Comparison of ENCODE assay signal across 25 cellular contexts in genomic region chr15:96767703-96768434, GRCh38.
DNase-seq lines count a peak whose midpoint lies in the region; ATAC-seq, FAIRE-seq and TF ChIP-seq lines count a peak whose summit lies in the region.
"Had no signal": no experiment of that assay in that cellular context is flagged by ENCODE, and none has a peak within 500 bp of the region (broad histone marks: within the 10 kb centered on the region; RNA-seq: fewer than 3 reads in every experiment).

No MANE protein-coding gene starts in this region.

- no peak overlapping the region for H3K4me3 Mint-ChIP-seq in HFFc6
- H3K4me3 Mint-ChIP-seq: activated T-cell treated with anti-CD3 and anti-CD28 coated beads, Interleukin-2, amount 50 U/mL, for 24 hours; central memory CD8-positive, alpha-beta T cell; naive thymus-derived CD4-positive, alpha-beta T cell had no signal

- FAIRE-seq in urothelium cell line (lab: Jason Lieb, UNC): no peak
- FAIRE-seq: astrocyte, D721Med, endothelial cell of umbilical vein had no signal

- intact Hi-C loops in head of caudate nucleus (cut with DNase I): no loop called here

- peak; percentile 69 for ATAC-seq in RWPE2 (ENCODE audit: low read depth)
- ATAC-seq: naive thymus-derived CD4-positive, alpha-beta T cell; Right ventricle myocardium inferior; SK-N-SH treated with all-trans-retinoic acid at 6 μM for 48 hours had no signal

- H3K27me3 ChIP-seq in RWPE2 (ENCODE audit: insufficient read depth, poor library complexity, severe bottlenecking) (peaks cover 10% of the 10 kb centered on the region), MM.1S (replicated peaks; ENCODE audit: insufficient read depth, low read length) (no peaks in the 10 kb centered on the region)

- H3K79me2 ChIP-seq in MM.1S (ENCODE audit: low read length): no peaks in the 10 kb centered on the region

- H3K4me1 Mint-ChIP-seq in HFFc6 (ENCODE audit: low read depth): no peaks in the 10 kb centered on the region
- H3K4me1 Mint-ChIP-seq: central memory CD8-positive, alpha-beta T cell; naive thymus-derived CD4-positive, alpha-beta T cell had no signal

- no peaks in the 10 kb centered on the region for H3K4me1 ChIP-seq in RWPE2 (ENCODE audit: insufficient read depth, poor library complexity, severe bottlenecking)
- H3K4me1 ChIP-seq in MM.1S (ENCODE audit: low read length): no peaks in the 10 kb centered on the region
- H3K4me1 ChIP-seq: left ventricle myocardium inferior had no signal

- H3K27ac Mint-ChIP-seq in HFFc6: no peak overlapping the region
- H3K27ac Mint-ChIP-seq: activated T-cell treated with anti-CD3 and anti-CD28 coated beads, Interleukin-2, amount 50 U/mL, for 24 hours; naive thymus-derived CD4-positive, alpha-beta T cell had no signal

- peaks cover 53% of the 10 kb centered on the region for H3K9me3 Mint-ChIP-seq in HFFc6
- H3K9me3 Mint-ChIP-seq: activated T-cell treated with anti-CD3 and anti-CD28 coated beads, Interleukin-2, amount 50 U/mL, for 24 hours; central memory CD8-positive, alpha-beta T cell had no signal

- no peaks in the 10 kb centered on the region for H3K27me3 Mint-ChIP-seq in HFFc6 (ENCODE audit: insufficient read depth)
- H3K27me3 Mint-ChIP-seq: central memory CD8-positive, alpha-beta T cell had no signal

- no peaks in the 10 kb centered on the region for H3K9me2 ChIP-seq in MM.1S (replicated peaks; ENCODE audit: insufficient read depth, low read length)

- no peak overlapping the region for H3K9ac ChIP-seq in MM.1S (ENCODE audit: low read length)

- H3K4me3 ChIP-seq in RWPE2 (ENCODE audit: severe bottlenecking) (no peak overlapping the region), MM.1S (ENCODE audit: low read length) (no peak overlapping the region)
- H3K4me3 ChIP-seq: left ventricle myocardium inferior had no signal

- H4K20me1 ChIP-seq in MM.1S (ENCODE audit: insufficient read depth, low read length): no peaks in the 10 kb centered on the region

- H3K4me2 ChIP-seq in MM.1S (ENCODE audit: low read depth, low read length): no peak overlapping the region

- H3K36me3 ChIP-seq in RWPE2 (ENCODE audit: low read depth): no peaks in the 10 kb centered on the region
- no peaks in the 10 kb centered on the region for H3K36me3 ChIP-seq in MM.1S (replicated peaks; ENCODE audit: insufficient read depth, low read length)
- H3K36me3 ChIP-seq: left ventricle myocardium inferior had no signal

- no peak for TF ChIP-seq CTCF in HFFc6 (IDR thresholded peaks at IDR 0.05)
- no peak for TF ChIP-seq CTCF in RWPE2 (IDR thresholded peaks at IDR 0.05; ENCODE audit: poor library complexity, severe bottlenecking)
- TF ChIP-seq CTCF in MM.1S (IDR thresholded peaks at IDR 0.05; ENCODE audit: low read length): no peak

- no peaks in the 10 kb centered on the region for H3F3A ChIP-seq in MM.1S (ENCODE audit: insufficient read depth, low read length)

- DNase-seq in HFFc6 (peak; percentile 0), RWPE2 (ENCODE audit: low spot score) (no peak), glomerular visceral epithelial cell (ENCODE audit: extremely low spot score) (peak; percentile 88), urothelium cell line (ENCODE audit: low spot score) (peak; percentile 18), MM.1S (no peak), head of caudate nucleus (no peak), epidermal melanocyte (ENCODE audit: insufficient read length, low spot score) (no peak)
- DNase-seq: activated CD4-positive, alpha-beta T cell treated with anti-CD3 and anti-CD28 coated beads for 4 hours; activated CD8-positive, alpha-beta memory T cell treated with anti-CD3 and anti-CD28 coated beads for 24 hours; activated gamma-delta T cell treated with Interleukin-2 at 50 U/mL for 16 hours; activated T-cell treated with anti-CD3 and anti-CD28 coated beads, Interleukin-2, amount 50 U/mL, for 24 hours; left ventricle myocardium inferior; midbrain; naive thymus-derived CD4-positive, alpha-beta T cell; NCI-H1417; NCI-H2081 treated with DMSO at 0.1 percent for 48 hours; stimulated activated CD4-positive, alpha-beta T cell treated with anti-CD3 and anti-CD28 coated beads, Interleukin-15, amount 100 ng/mL, for 24 hours; stimulated activated naive CD4-positive, alpha-beta T cell had no signal

- no peaks in the 10 kb centered on the region for H3K9me3 ChIP-seq in RWPE2 (ENCODE audit: severe bottlenecking)
- peaks cover under 1% of the 10 kb centered on the region; the same call in 1 of the 2 replicates for H3K9me3 ChIP-seq in MM.1S (replicated peaks; ENCODE audit: insufficient read depth, low read length)
- H3K9me3 ChIP-seq: left ventricle myocardium inferior had no signal

- H3K27ac ChIP-seq in RWPE2 (ENCODE audit: poor library complexity, severe bottlenecking): peak overlapping the region; percentile 5
- no peak overlapping the region for H3K27ac ChIP-seq in MM.1S (ENCODE audit: low read length)
- H3K27ac ChIP-seq: left ventricle myocardium inferior, VCaP had no signal

- no peak overlapping the region for H2AFZ ChIP-seq in MM.1S (ENCODE audit: low read length)

- no peaks in the 10 kb centered on the region for H3K36me3 Mint-ChIP-seq in HFFc6 (ENCODE audit: low read depth)
- H3K36me3 Mint-ChIP-seq: naive thymus-derived CD4-positive, alpha-beta T cell had no signal

Comparison
In these comparisons a context has a peak if more than half of its experiments do, and no peak if none do; other contexts are left out.
1. DNase-seq: peak in HFFc6 (single experiment), glomerular visceral epithelial cell (single experiment) and urothelium cell line (single experiment); none in RWPE2 (single experiment), MM.1S (single experiment), head of caudate nucleus (0 of 42) and epidermal melanocyte (single experiment).